Comparison of ENCODE assay signal across 16 cellular contexts in the genomic region with DNA sequence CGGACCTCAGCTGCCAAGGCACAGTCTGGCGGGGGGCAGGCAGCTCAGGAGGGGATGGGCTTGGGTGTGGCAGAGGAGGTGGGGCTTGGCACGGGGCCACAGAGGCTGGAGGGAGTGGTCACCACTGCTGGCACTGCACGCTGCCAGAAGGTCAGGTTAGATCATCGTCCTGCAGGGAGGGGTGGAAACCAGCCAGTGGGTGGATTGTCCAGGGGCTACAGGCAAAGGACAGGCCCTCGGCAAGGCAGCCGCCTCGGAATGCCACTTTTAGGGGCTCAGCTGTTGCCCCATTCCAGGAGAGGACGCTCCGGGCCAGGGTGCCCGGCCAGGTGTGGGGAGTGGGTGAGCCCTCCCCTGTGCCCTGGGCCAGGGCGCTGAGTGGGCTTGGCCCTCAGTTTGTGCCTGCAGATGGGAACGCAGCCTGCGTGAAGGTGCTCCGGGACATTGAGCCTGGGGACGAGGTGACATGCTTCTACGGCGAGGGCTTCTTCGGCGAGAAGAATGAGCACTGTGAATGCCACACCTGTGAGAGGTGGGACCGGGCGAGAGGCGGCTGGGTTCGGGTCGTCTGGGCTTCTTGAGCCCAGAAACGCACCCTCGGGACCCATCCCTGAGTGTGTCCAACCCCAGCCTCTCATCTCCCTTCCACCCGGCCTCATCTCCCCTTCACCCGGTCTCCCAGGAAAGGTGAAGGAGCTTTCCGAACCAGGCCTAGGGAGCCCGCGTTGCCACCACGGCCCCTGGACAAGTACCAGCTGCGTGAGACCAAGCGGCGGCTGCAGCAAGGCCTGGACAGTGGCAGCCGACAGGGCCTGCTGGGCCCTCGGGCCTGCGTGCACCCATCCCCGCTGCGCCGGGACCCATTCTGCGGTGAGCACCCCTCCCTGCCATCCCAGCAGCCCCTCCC. TPM values are rescaled to one million over a fixed set of nuclear protein-coding genes. Genes with fewer than 3 reads are reported as not detected.
A peak's percentile ranks its signal among the peaks of the same experiment; 100 is the strongest.
DNase-seq lines count a peak whose midpoint lies in the region; ATAC-seq and TF ChIP-seq lines count a peak whose summit lies in the region.
"Had no signal": no experiment of that assay in that cellular context is flagged by ENCODE, and none has a peak within 500 bp of the region (broad histone marks: within the 10 kb centered on the region; RNA-seq: fewer than 3 reads in every experiment).

No MANE protein-coding gene starts in this region.

- H3K9me3 Mint-ChIP-seq in brain = no peaks in the 10 kb centered on the region
- no peaks in the 10 kb centered on the region for H3K9me3 Mint-ChIP-seq in activated naive CD8-positive, alpha-beta T cell treated with anti-CD3 and anti-CD28 coated beads for 36 hours
- no peaks in the 10 kb centered on the region for H3K9me3 Mint-ChIP-seq in activated naive CD4-positive, alpha-beta T cell treated with anti-CD3 and anti-CD28 coated beads, Interleukin-2, amount 10 ng/mL, durations not matched to agents 7 days and 5 days
- H3K9me3 Mint-ChIP-seq: immature natural killer cell; naive thymus-derived CD4-positive, alpha-beta T cell had no signal

- CTCF ChIA-PET in activated naive CD4-positive, alpha-beta T cell treated with anti-CD3 and anti-CD28 coated beads, Interleukin-2, amount 10 ng/mL, durations not matched to agents 7 days and 5 days (lab: Charles Lee) = no interaction called here

- H3K27ac Mint-ChIP-seq in brain = peak overlapping the region; percentile 68 to 96 (median 80)
- H3K27ac Mint-ChIP-seq in activated naive CD8-positive, alpha-beta T cell treated with anti-CD3 and anti-CD28 coated beads for 36 hours = no peak overlapping the region
- H3K27ac Mint-ChIP-seq in activated naive CD4-positive, alpha-beta T cell treated with anti-CD3 and anti-CD28 coated beads, Interleukin-2, amount 10 ng/mL, durations not matched to agents 7 days and 5 days = no peak overlapping the region
- H3K27ac Mint-ChIP-seq: immature natural killer cell had no signal

- no peaks in the 10 kb centered on the region for H3K9me3 ChIP-seq in MG63
- H3K9me3 ChIP-seq: body of pancreas, upper lobe of right lung had no signal

- peak overlapping the region in 3 of 5 experiments; percentile 8 to 35 (median 14) for H3K4me3 Mint-ChIP-seq in brain
- H3K4me3 Mint-ChIP-seq in activated naive CD8-positive, alpha-beta T cell treated with anti-CD3 and anti-CD28 coated beads for 36 hours = no peak overlapping the region
- no peak overlapping the region for H3K4me3 Mint-ChIP-seq in activated naive CD4-positive, alpha-beta T cell treated with anti-CD3 and anti-CD28 coated beads, Interleukin-2, amount 10 ng/mL, durations not matched to agents 7 days and 5 days
- H3K4me3 Mint-ChIP-seq: immature natural killer cell; naive thymus-derived CD4-positive, alpha-beta T cell had no signal

- peaks cover 13% of the 10 kb centered on the region for H3K36me3 ChIP-seq in MG63

- H3K27me3 Mint-ChIP-seq in brain = peaks cover 6% of the 10 kb centered on the region
- peaks cover 5% of the 10 kb centered on the region for H3K27me3 Mint-ChIP-seq in activated naive CD8-positive, alpha-beta T cell treated with anti-CD3 and anti-CD28 coated beads for 36 hours
- peaks cover 8% of the 10 kb centered on the region for H3K27me3 Mint-ChIP-seq in activated naive CD4-positive, alpha-beta T cell treated with anti-CD3 and anti-CD28 coated beads, Interleukin-2, amount 10 ng/mL, durations not matched to agents 7 days and 5 days

- ATAC-seq in left lobe of liver = peak; percentile 18
- ATAC-seq: body of pancreas; naive thymus-derived CD4-positive, alpha-beta T cell; upper lobe of right lung had no signal

- H3K36me3 Mint-ChIP-seq in brain = peaks cover 28% of the 10 kb centered on the region
- H3K36me3 Mint-ChIP-seq in activated naive CD8-positive, alpha-beta T cell treated with anti-CD3 and anti-CD28 coated beads for 36 hours = peaks cover 6% of the 10 kb centered on the region
- peaks cover 24% of the 10 kb centered on the region for H3K36me3 Mint-ChIP-seq in activated naive CD4-positive, alpha-beta T cell treated with anti-CD3 and anti-CD28 coated beads, Interleukin-2, amount 10 ng/mL, durations not matched to agents 7 days and 5 days
- H3K36me3 Mint-ChIP-seq: immature natural killer cell had no signal

- peaks cover 64% of the 10 kb centered on the region for H3K4me1 Mint-ChIP-seq in brain
- peaks cover 5% of the 10 kb centered on the region for H3K4me1 Mint-ChIP-seq in activated naive CD8-positive, alpha-beta T cell treated with anti-CD3 and anti-CD28 coated beads for 36 hours
- peaks cover 8% of the 10 kb centered on the region for H3K4me1 Mint-ChIP-seq in activated naive CD4-positive, alpha-beta T cell treated with anti-CD3 and anti-CD28 coated beads, Interleukin-2, amount 10 ng/mL, durations not matched to agents 7 days and 5 days

- DNase-seq in A172 (ENCODE audit: low spot score) (peak; percentile 93), MG63 (peak; percentile 74), left lobe of liver (ENCODE audit: low spot score) (no peak), kidney glomerular epithelial cell (lab: John Stamatoyannopoulos, UW) (no peak)
- no peak for DNase-seq in activated naive CD8-positive, alpha-beta T cell treated with anti-CD3 and anti-CD28 coated beads for 36 hours
- DNase-seq in activated naive CD4-positive, alpha-beta T cell treated with anti-CD3 and anti-CD28 coated beads, Interleukin-2, amount 10 ng/mL, durations not matched to agents 7 days and 5 days = no peak
- no peak for DNase-seq in activated CD4-positive, alpha-beta T cell treated with anti-CD3 and anti-CD28 coated beads for 48 hours
- DNase-seq: activated T-cell treated with anti-CD3 and anti-CD28 coated beads for 4 hours; immature natural killer cell; Kasumi-1; naive thymus-derived CD4-positive, alpha-beta T cell; RPMI8226; upper lobe of right lung had no signal

- no peaks in the 10 kb centered on the region for H3K27me3 ChIP-seq in MG63
- H3K27me3 ChIP-seq: body of pancreas had no signal

- no peak overlapping the region for H3K4me3 ChIP-seq in MG63
- H3K4me3 ChIP-seq: body of pancreas, upper lobe of right lung had no signal

- TF ChIP-seq CTCF in brain (conservative IDR thresholded peaks at IDR 0.05) = no peak

RNA-seq across cellular contexts. Expression of a gene that starts 6.4 kb away (rescaled TPM):
- total RNA-seq in A172 (2014; rRNA removed; shearing (Covaris generic)) = 19.1 and 19.8 TPM in 2 replicates
- total RNA-seq in MG63 (2014; rRNA removed; shearing (Covaris generic); ENCODE audit: low replicate concordance) = 2.8 and 11.1 TPM in 2 replicates
- polyA plus RNA-seq in brain (ENCODE audit: insufficient read depth, low read depth, low replicate concordance) = 18.4 TPM
- 4.5 TPM for total RNA-seq in left lobe of liver
- 10 to 100 TPM; 14.9 to 15.4 TPM for total RNA-seq in activated naive CD8-positive, alpha-beta T cell treated with anti-CD3 and anti-CD28 coated beads for 36 hours

RNA-seq across cellular contexts. Expression of a gene that starts 8.4 kb away (rescaled TPM):
- 0.28 TPM in 1 of 2 replicates, not detected in the other for total RNA-seq in A172 (2014; rRNA removed; shearing (Covaris generic))
- not detected in 2 replicates for total RNA-seq in MG63 (2014; rRNA removed; shearing (Covaris generic); ENCODE audit: low replicate concordance)
- polyA plus RNA-seq in brain (ENCODE audit: insufficient read depth, low read depth, low replicate concordance) = not detected
- total RNA-seq in left lobe of liver = not detected
- not detected for total RNA-seq in activated naive CD8-positive, alpha-beta T cell treated with anti-CD3 and anti-CD28 coated beads for 36 hours
- total RNA-seq: endothelial cell of umbilical vein, upper lobe of right lung had no signal
- polyA plus RNA-seq: endothelial cell of umbilical vein; naive thymus-derived CD4-positive, alpha-beta T cell had no signal

RNA-seq across cellular contexts. Expression of a gene that starts 17.0 kb away (rescaled TPM):
- not detected in 2 replicates for total RNA-seq in A172 (2014; rRNA removed; shearing (Covaris generic))
- total RNA-seq in MG63 (2014; rRNA removed; shearing (Covaris generic); ENCODE audit: low replicate concordance) = not detected in 2 replicates
- not detected for polyA plus RNA-seq in brain (ENCODE audit: insufficient read depth, low read depth, low replicate concordance)
- total RNA-seq in left lobe of liver = not detected
- total RNA-seq in activated naive CD8-positive, alpha-beta T cell treated with anti-CD3 and anti-CD28 coated beads for 36 hours = not detected
- total RNA-seq: body of pancreas; endothelial cell of umbilical vein; naive thymus-derived CD4-positive, alpha-beta T cell; upper lobe of right lung had no signal
- polyA plus RNA-seq: endothelial cell of umbilical vein; immature natural killer cell; naive thymus-derived CD4-positive, alpha-beta T cell had no signal

RNA-seq across cellular contexts. Expression of a gene that starts 20.9 kb away (rescaled TPM):
- not detected in 2 replicates for total RNA-seq in A172 (2014; rRNA removed; shearing (Covaris generic))
- not detected in 2 replicates for total RNA-seq in MG63 (2014; rRNA removed; shearing (Covaris generic); ENCODE audit: low replicate concordance)
- 1.0 TPM for polyA plus RNA-seq in brain (ENCODE audit: insufficient read depth, low read depth, low replicate concordance)
- total RNA-seq in left lobe of liver = 1.2 TPM
- not detected for total RNA-seq in activated naive CD8-positive, alpha-beta T cell treated with anti-CD3 and anti-CD28 coated beads for 36 hours
- total RNA-seq: endothelial cell of umbilical vein had no signal
- polyA plus RNA-seq: endothelial cell of umbilical vein; immature natural killer cell; naive thymus-derived CD4-positive, alpha-beta T cell had no signal

RNA-seq across cellular contexts. Expression of a gene that starts 24.2 kb away (rescaled TPM):
- total RNA-seq in A172 (2014; rRNA removed; shearing (Covaris generic)) = 8.4 and 9.4 TPM in 2 replicates
- 0.95 TPM in 1 of 2 replicates, not detected in the other for total RNA-seq in MG63 (2014; rRNA removed; shearing (Covaris generic); ENCODE audit: low replicate concordance)
- polyA plus RNA-seq in brain (ENCODE audit: insufficient read depth, low read depth, low replicate concordance) = 0.41 TPM
- not detected for total RNA-seq in left lobe of liver
- total RNA-seq in activated naive CD8-positive, alpha-beta T cell treated with anti-CD3 and anti-CD28 coated beads for 36 hours = not detected
- total RNA-seq: body of pancreas, endothelial cell of umbilical vein had no signal
- polyA plus RNA-seq: endothelial cell of umbilical vein; immature natural killer cell; naive thymus-derived CD4-positive, alpha-beta T cell had no signal

Comparison
In these comparisons a context has a peak if more than half of its experiments do, and no peak if none do; other contexts are left out.
1. DNase-seq: peak in A172 (single experiment) and MG63 (single experiment); none in left lobe of liver (single experiment), kidney glomerular epithelial cell (single experiment), activated naive CD8-positive, alpha-beta T cell treated with anti-CD3 and anti-CD28 coated beads for 36 hours (single experiment), activated naive CD4-positive, alpha-beta T cell treated with anti-CD3 and anti-CD28 coated beads, Interleukin-2, amount 10 ng/mL, durations not matched to agents 7 days and 5 days (single experiment) and activated CD4-positive, alpha-beta T cell treated with anti-CD3 and anti-CD28 coated beads for 48 hours (single experiment).
2. H3K27ac Mint-ChIP-seq: peak in brain (5 of 5); none in activated naive CD8-positive, alpha-beta T cell treated with anti-CD3 and anti-CD28 coated beads for 36 hours (single experiment) and activated naive CD4-positive, alpha-beta T cell treated with anti-CD3 and anti-CD28 coated beads, Interleukin-2, amount 10 ng/mL, durations not matched to agents 7 days and 5 days (single experiment).
3. H3K4me3 Mint-ChIP-seq: peak in brain (3 of 5); none in activated naive CD8-positive, alpha-beta T cell treated with anti-CD3 and anti-CD28 coated beads for 36 hours (single experiment) and activated naive CD4-positive, alpha-beta T cell treated with anti-CD3 and anti-CD28 coated beads, Interleukin-2, amount 10 ng/mL, durations not matched to agents 7 days and 5 days (single experiment).